9 cellular contexts compared by ENCODE assay signal in the genomic region with DNA sequence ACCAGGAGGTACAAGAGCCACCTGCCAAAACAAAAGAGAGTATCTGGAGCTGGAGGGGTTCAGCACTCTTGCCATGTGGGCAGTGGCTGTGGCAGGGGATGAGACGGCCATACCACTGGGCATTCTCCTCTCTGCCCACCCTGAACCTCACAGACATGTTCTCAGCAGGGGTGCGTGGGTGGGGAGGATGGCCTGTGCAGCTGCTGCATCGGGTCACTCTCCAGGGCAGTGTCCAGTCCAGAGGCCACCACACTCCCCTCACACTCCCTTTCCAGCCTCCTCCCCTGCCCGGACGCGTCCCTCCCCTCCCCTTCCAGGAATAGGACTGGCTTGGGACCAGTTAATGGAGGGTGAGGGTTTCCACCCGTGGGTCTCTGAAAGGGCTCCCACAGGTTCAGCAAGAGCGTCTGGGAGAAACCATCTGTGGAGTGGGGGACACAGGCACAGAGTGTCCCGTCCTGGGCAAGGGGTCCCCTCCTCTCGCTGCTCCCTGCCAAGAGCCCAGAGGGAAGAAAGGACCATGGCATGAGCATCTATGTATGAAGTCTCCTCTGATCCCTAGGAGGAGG. TPM values are rescaled to one million over a fixed set of nuclear protein-coding genes. Genes with fewer than 3 reads are reported as not detected.
DNase-seq lines count a peak whose midpoint lies in the region; ATAC-seq and TF ChIP-seq lines count a peak whose summit lies in the region.
"Had no signal": no experiment of that assay in that cellular context is flagged by ENCODE, and none has a peak within 500 bp of the region (broad histone marks: within the 10 kb centered on the region; RNA-seq: fewer than 3 reads in every experiment).

No MANE protein-coding gene starts in this region.

- 38 to 58% methylated on average over 10 of the region's 10 CpGs for WGBS in sigmoid colon, 2 donors

- ATAC-seq in left cardiac atrium (peak; percentile 58 to 70), GM21390 (IDR thresholded peaks at IDR 0.05; ENCODE audit: unreplicated experiment) (no peak), GM21528 (IDR thresholded peaks at IDR 0.05; ENCODE audit: low FRiP score, unreplicated experiment) (no peak)

- H3K4me1 ChIP-seq in ES-I3 (ENCODE audit: insufficient read depth, low read length), result peaks cover 20% of the 10 kb centered on the region
- peaks cover 0 to 35% (median 33%) of the 10 kb centered on the region in 4 donors for H3K4me1 ChIP-seq in sigmoid colon

- peak overlapping the region; percentile 38 for H3K9ac ChIP-seq in ES-I3 (ENCODE audit: low read depth, low read length)

- no peaks in the 10 kb centered on the region for H3K9me3 Mint-ChIP-seq in activated CD4-positive, alpha-beta memory T cell treated with anti-CD3 and anti-CD28 coated beads for 36 hours

- H3K27me3 Mint-ChIP-seq in activated CD4-positive, alpha-beta memory T cell treated with anti-CD3 and anti-CD28 coated beads for 36 hours, result no peaks in the 10 kb centered on the region

- CTCF ChIA-PET in activated CD4-positive, alpha-beta memory T cell treated with anti-CD3 and anti-CD28 coated beads for 36 hours (lab: Charles Lee), result interaction anchor here (0.5 to 2.1 kb wide), 12 partner anchors 11 to 167 kb away, joined by 3 to 12 read pairs (median 4); a partner anchor contains a TSS

- no peak for TF ChIP-seq EP300 in sigmoid colon (IDR thresholded peaks at IDR 0.05)

- no peak for DNase-seq in activated CD4-positive, alpha-beta memory T cell treated with anti-CD3 and anti-CD28 coated beads for 36 hours
- DNase-seq in left cardiac atrium (peak; percentile 79), sigmoid colon (peak; percentile 87), MV-4-11 (lab: John Stamatoyannopoulos, UW) (no peak), amniotic stem cell (lab: John Stamatoyannopoulos, UW) (no peak)
- DNase-seq: SHP77 had no signal

- POLR2A ChIA-PET in activated CD4-positive, alpha-beta memory T cell treated with anti-CD3 and anti-CD28 coated beads for 36 hours (lab: Charles Lee), result no interaction called here

- no peak overlapping the region for H3K27ac Mint-ChIP-seq in activated CD4-positive, alpha-beta memory T cell treated with anti-CD3 and anti-CD28 coated beads for 36 hours

- peak overlapping the region; percentile 76 for H3K4me3 Mint-ChIP-seq in activated CD4-positive, alpha-beta memory T cell treated with anti-CD3 and anti-CD28 coated beads for 36 hours

- TF ChIP-seq CTCF in sigmoid colon (IDR thresholded peaks at IDR 0.05), result no peak

- no peaks in the 10 kb centered on the region for H3K27me3 ChIP-seq in sigmoid colon

- peaks cover 7% of the 10 kb centered on the region for H3K4me1 Mint-ChIP-seq in activated CD4-positive, alpha-beta memory T cell treated with anti-CD3 and anti-CD28 coated beads for 36 hours (ENCODE audit: low read depth)

- H3K4me3 ChIP-seq in sigmoid colon, result peak overlapping the region; percentile 47 to 57 (median 54)

- no peak for TF ChIP-seq POLR2A in sigmoid colon (IDR thresholded peaks at IDR 0.05)

- no peaks in the 10 kb centered on the region for H3K36me3 ChIP-seq in ES-I3 (ENCODE audit: insufficient read depth, low read length)
- peaks cover 0 to 28% (median 7%) of the 10 kb centered on the region in 4 donors for H3K36me3 ChIP-seq in sigmoid colon

- intact Hi-C loops in activated CD4-positive, alpha-beta memory T cell treated with anti-CD3 and anti-CD28 coated beads for 36 hours (cut with micrococcal nuclease), result loop anchor here (1.0 to 10.0 kb wide), 6 partner anchors 17 to 219 kb away; a partner anchor contains a TSS
- intact Hi-C loops in left cardiac atrium (cut with DNase I) (no loop called here), sigmoid colon (cut with DNase I) (loop anchor here (1.0 to 2.0 kb wide), 2 partner anchors 17 to 31 kb away; a partner anchor contains a TSS)

- peak overlapping the region; percentile 77 to 85 (median 80) for H3K27ac ChIP-seq in sigmoid colon

- no peaks in the 10 kb centered on the region for H3K36me3 Mint-ChIP-seq in activated CD4-positive, alpha-beta memory T cell treated with anti-CD3 and anti-CD28 coated beads for 36 hours

- H3K9me3 ChIP-seq in ES-I3 (ENCODE audit: control insufficient read depth, insufficient read depth, low read length), result no peaks in the 10 kb centered on the region
- H3K9me3 ChIP-seq in sigmoid colon, result no peaks in the 10 kb centered on the region

RNA-seq across cellular contexts. Expression of a gene that starts 0.5 kb away (rescaled TPM):
- 1 to 10 TPM; 1.4 to 2.2 TPM for total RNA-seq in activated CD4-positive, alpha-beta memory T cell treated with anti-CD3 and anti-CD28 coated beads for 36 hours
- total RNA-seq in left cardiac atrium (100 to 1,000 TPM; 331 to 488 TPM), sigmoid colon (100 to 1,000 TPM; 328 to 493 (median 467) TPM)
- 100 to 1,000 TPM in 1 of 3 donors, 10 to 100 TPM in 2; 23.8 to 257 (median 54.1) TPM for polyA plus RNA-seq in sigmoid colon

RNA-seq across cellular contexts. Expression of a gene that starts 17.3 kb away (rescaled TPM):
- 10 to 100 TPM; 17.1 to 22.6 TPM for total RNA-seq in activated CD4-positive, alpha-beta memory T cell treated with anti-CD3 and anti-CD28 coated beads for 36 hours
- total RNA-seq in left cardiac atrium (10 to 100 TPM; 23.0 to 29.8 TPM), sigmoid colon (10 to 100 TPM; 44.2 to 82.6 (median 65.3) TPM)
- 10 to 100 TPM in 2 of 3 donors, 1 to 10 TPM in 1; 9.9 to 45.5 (median 12.0) TPM for polyA plus RNA-seq in sigmoid colon

RNA-seq across cellular contexts. Expression of a gene that starts 31.2 kb away (rescaled TPM):
- total RNA-seq in activated CD4-positive, alpha-beta memory T cell treated with anti-CD3 and anti-CD28 coated beads for 36 hours, result 1 to 10 TPM; 1.7 to 2.0 TPM
- total RNA-seq in left cardiac atrium, result 100 to 1,000 TPM; 222 to 287 TPM
- 100 to 1,000 TPM; 420 to 622 (median 463) TPM for total RNA-seq in sigmoid colon
- 100 to 1,000 TPM in 1 of 3 donors, 10 to 100 TPM in 2; 15.5 to 244 (median 52.9) TPM for polyA plus RNA-seq in sigmoid colon

RNA-seq across cellular contexts. Expression of a gene that starts 36.9 kb away (rescaled TPM):
- under 1 TPM in 1 of 2 experiments, not detected in 1; 0.21 TPM for total RNA-seq in activated CD4-positive, alpha-beta memory T cell treated with anti-CD3 and anti-CD28 coated beads for 36 hours
- total RNA-seq in left cardiac atrium (1 to 10 TPM in 1 of 2 donors, under 1 TPM in 1; 0.97 to 2.1 TPM), sigmoid colon (under 1 TPM in 1 of 4 donors, not detected in 3; 0.71 TPM)
- 10 to 100 TPM in 1 of 3 donors, 1 to 10 TPM in 2; 3.7 to 30.9 (median 4.2) TPM for polyA plus RNA-seq in sigmoid colon

RNA-seq across cellular contexts. Expression of a gene that starts 38.4 kb away (rescaled TPM):
- total RNA-seq in activated CD4-positive, alpha-beta memory T cell treated with anti-CD3 and anti-CD28 coated beads for 36 hours, result 10 to 100 TPM; 40.1 to 44.7 TPM
- total RNA-seq in left cardiac atrium, result 10 to 100 TPM; 14.7 to 17.0 TPM
- 10 to 100 TPM; 11.5 to 41.5 (median 19.3) TPM for total RNA-seq in sigmoid colon
- 10 to 100 TPM in 1 of 3 donors, 1 to 10 TPM in 2; 3.7 to 25.9 (median 6.0) TPM for polyA plus RNA-seq in sigmoid colon

Comparison
In these comparisons a context has a peak if more than half of its experiments do, and no peak if none do; other contexts are left out.
1. DNase-seq: peak in left cardiac atrium (single experiment) and sigmoid colon (single experiment); none in activated CD4-positive, alpha-beta memory T cell treated with anti-CD3 and anti-CD28 coated beads for 36 hours (single experiment), MV-4-11 (single experiment) and amniotic stem cell (single experiment).
2. ATAC-seq: peak in left cardiac atrium (2 of 2); none in GM21390 (single experiment) and GM21528 (single experiment).
3. RNA of a gene that starts 0.5 kb away (total RNA-seq): 331 to 488 TPM in left cardiac atrium and 328 to 493 TPM in sigmoid colon; 1.4 to 2.2 TPM in activated CD4-positive, alpha-beta memory T cell treated with anti-CD3 and anti-CD28 coated beads for 36 hours; every median in the first group is over 100 times any median in the second.
4. RNA of a gene that starts 31.2 kb away (total RNA-seq): 420 to 622 TPM in sigmoid colon and 222 to 287 TPM in left cardiac atrium; 1.7 to 2.0 TPM in activated CD4-positive, alpha-beta memory T cell treated with anti-CD3 and anti-CD28 coated beads for 36 hours; every median in the first group is over 10 times any median in the second.
5. intact Hi-C loops: an anchor here in activated CD4-positive, alpha-beta memory T cell treated with anti-CD3 and anti-CD28 coated beads for 36 hours (1.0 to 10.0 kb wide) and sigmoid colon (1.0 to 2.0 kb wide); none called in left cardiac atrium.